ENCODE assay signal across 8 cellular contexts in genomic region chr10:102501201-102502028, GRCh38. TPM values are rescaled to one million over a fixed set of nuclear protein-coding genes. Genes with fewer than 3 reads are reported as not detected.
A peak's percentile ranks its signal among the peaks of the same experiment; 100 is the strongest.
DNase-seq lines count a peak whose midpoint lies in the region; TF ChIP-seq lines count a peak whose summit lies in the region.

No MANE protein-coding gene starts in this region.

- H3F3A ChIP-seq in smooth muscle cell (ENCODE audit: low read depth), result peaks cover 5% of the 10 kb centered on the region

- H4K20me1 ChIP-seq in smooth muscle cell (ENCODE audit: low read depth), result peaks cover 73% of the 10 kb centered on the region

- no peaks in the 10 kb centered on the region for H3K36me3 ChIP-seq in smooth muscle cell (ENCODE audit: low read depth)

- H3K4me2 ChIP-seq in smooth muscle cell, result peak overlapping the region; percentile 89

- WGBS in smooth muscle cell (ENCODE audit: low lambda C conversion rate), result 5% methylated on average over 23 of the region's 23 CpGs

- H3K27me3 ChIP-seq in smooth muscle cell (ENCODE audit: low read depth), result no peaks in the 10 kb centered on the region

- H3K4me1 ChIP-seq in smooth muscle cell (ENCODE audit: low read depth), result peaks cover 15% of the 10 kb centered on the region

- TF ChIP-seq POLR2A in GM19099 (IDR thresholded peaks at IDR 0.05; ENCODE audit: extremely low read depth, insufficient read length, low read depth), result peak; percentile 49

- H2AFZ ChIP-seq in smooth muscle cell (ENCODE audit: low read depth), result peak overlapping the region; percentile 6

- H3K4me3 ChIP-seq in iPS-11a (ENCODE audit: low read depth, low read length), result peak overlapping the region; percentile 99
- H3K4me3 ChIP-seq in smooth muscle cell, result peak overlapping the region; percentile 83

- H3K9ac ChIP-seq in smooth muscle cell (ENCODE audit: low read depth), result peak overlapping the region; percentile 46

- peaks cover 78% of the 10 kb centered on the region for H3K79me2 ChIP-seq in smooth muscle cell (ENCODE audit: low read depth)

- no peaks in the 10 kb centered on the region for H3K9me3 ChIP-seq in smooth muscle cell (replicated peaks; ENCODE audit: low read depth)

- H3K27ac ChIP-seq in VCaP, result peak overlapping the region; percentile 90
- peak overlapping the region; percentile 56 for H3K27ac ChIP-seq in smooth muscle cell (ENCODE audit: low read depth)

- DNase-seq in smooth muscle cell (lab: John Stamatoyannopoulos, UW; ENCODE audit: unreplicated experiment), result no peak
- no peak for DNase-seq in NCI-H1105 (lab: John Stamatoyannopoulos, UW)
- DNase-seq in effector CD8-positive, alpha-beta T cell (lab: John Stamatoyannopoulos, UW), result no peak
- DNase-seq in amygdala (lab: John Stamatoyannopoulos, UW), result no peak
- no peak for DNase-seq in putamen (ENCODE audit: low spot score)

- TF ChIP-seq CTCF in VCaP (conservative IDR thresholded peaks at IDR 0.05) (no peak), smooth muscle cell (IDR thresholded peaks at IDR 0.05; ENCODE audit: borderline replicate concordance, insufficient read depth, poor library complexity, severe bottlenecking) (no peak)

RNA-seq across cellular contexts. Expression of gene ACTR1A, which starts 1.1 kb away (rescaled TPM):
- 144 and 146 TPM in 2 replicates for total RNA-seq in smooth muscle cell
- polyA plus RNA-seq in smooth muscle cell, result 115 and 149 TPM in 2 replicates

RNA-seq across cellular contexts. Expression of gene SUFU, which starts 2.4 kb away (rescaled TPM):
- 8.5 and 8.9 TPM in 2 replicates for total RNA-seq in smooth muscle cell
- 17.2 and 17.3 TPM in 2 replicates for polyA plus RNA-seq in smooth muscle cell

RNA-seq across cellular contexts. Expression of gene C10orf95, which starts 50.1 kb away (rescaled TPM):
- 0.09 TPM in 1 of 2 replicates, not detected in the other for total RNA-seq in smooth muscle cell
- 0.62 and 0.80 TPM in 2 replicates for polyA plus RNA-seq in smooth muscle cell
